ENCODE assay signal across 9 cellular contexts in the genomic region with DNA sequence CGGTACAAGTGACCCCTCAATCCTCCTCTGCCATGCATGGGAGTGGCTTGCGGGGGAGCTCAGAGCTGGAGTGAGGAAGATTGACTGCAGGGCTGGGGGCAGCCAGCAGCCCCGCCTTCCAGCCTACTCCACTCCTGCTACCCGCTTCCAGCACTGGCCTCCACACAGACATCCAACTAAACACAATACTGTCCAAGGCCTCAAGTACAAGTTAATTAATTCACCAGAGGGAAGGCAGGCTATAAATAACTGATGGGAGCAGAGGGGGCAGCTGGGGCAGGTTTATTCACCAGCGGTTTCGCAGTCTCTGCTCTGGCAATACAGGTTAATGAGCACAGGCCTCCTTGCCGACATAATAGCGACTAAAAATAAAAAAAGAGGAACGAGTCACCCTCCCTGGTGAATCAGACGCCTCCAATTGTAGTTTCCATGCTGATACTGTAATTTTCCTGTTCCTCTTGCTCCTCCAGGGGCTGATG.
DNase-seq lines count a peak whose midpoint lies in the region; ATAC-seq and TF ChIP-seq lines count a peak whose summit lies in the region.
"Had no signal": no experiment of that assay in that cellular context is flagged by ENCODE, and none has a peak within 500 bp of the region (broad histone marks: within the 10 kb centered on the region; RNA-seq: fewer than 3 reads in every experiment).

No MANE protein-coding gene starts in this region.

- TF ChIP-seq POLR2A in spleen (IDR thresholded peaks at IDR 0.05) (no peak), breast epithelium (IDR thresholded peaks at IDR 0.05) (no peak)

- intact Hi-C loops in spleen (cut with DNase I; ENCODE audit: low total_unique reads) (no loop called here), breast epithelium (cut with DNase I; ENCODE audit: low total_unique reads) (loop anchor here (5.0 kb wide), 1 partner anchor 477 kb away; no protein-coding TSS in a partner anchor)

- H3K4me3 ChIP-seq in fibroblast of the aortic adventitia (ENCODE audit: low read depth, low read length), result no peak overlapping the region
- H3K4me3 ChIP-seq in spleen, result no peak overlapping the region
- H3K4me3 ChIP-seq in breast epithelium, result no peak overlapping the region

- H3K36me3 ChIP-seq in spleen (no peaks in the 10 kb centered on the region), breast epithelium (no peaks in the 10 kb centered on the region)

- WGBS in spleen, 5 donors, result 28 to 43% (median 35%) methylated on average over 8 to 10 of the region's 10 CpGs

- no peak for ATAC-seq in HG03135 (IDR thresholded peaks at IDR 0.05; ENCODE audit: unreplicated experiment)
- no peak for ATAC-seq in GM21786 (IDR thresholded peaks at IDR 0.05; ENCODE audit: unreplicated experiment)
- no peak for ATAC-seq in HG03442 (IDR thresholded peaks at IDR 0.05; ENCODE audit: unreplicated experiment)

- no peak for TF ChIP-seq CTCF in fibroblast of the aortic adventitia (IDR thresholded peaks at IDR 0.05; ENCODE audit: insufficient read depth, low read length)
- TF ChIP-seq CTCF in spleen (IDR thresholded peaks at IDR 0.05 in 8 of 11, conservative IDR thresholded peaks at IDR 0.05 in 3 of 11), result no peak
- no peak for TF ChIP-seq CTCF in breast epithelium (IDR thresholded peaks at IDR 0.05)

- peaks cover 26 to 99% (median 82%) of the 10 kb centered on the region in 6 donors for H3K4me1 ChIP-seq in spleen
- H3K4me1 ChIP-seq in breast epithelium, result peaks cover 3 to 10% of the 10 kb centered on the region in 2 donors

- H3K9me3 ChIP-seq in spleen (no peaks in the 10 kb centered on the region), breast epithelium (no peaks in the 10 kb centered on the region)

- peak; percentile 53 for DNase-seq in M059J (ENCODE audit: low read depth)
- peak; percentile 89 to 96 for DNase-seq in NOMO-1 (lab: John Stamatoyannopoulos, UW; ENCODE audit: unreplicated experiment in 2 of 2)
- DNase-seq in fibroblast of the aortic adventitia (ENCODE audit: low read depth), result peak; percentile 25
- peak; percentile 46 for DNase-seq in spleen
- no peak for DNase-seq in breast epithelium (ENCODE audit: low spot score in 2 of 2)

- H3K27me3 ChIP-seq in spleen (replicated peaks in 1 of 7), result peaks cover 0 to 17% (median 0%) of the 10 kb centered on the region in 7 donors
- H3K27me3 ChIP-seq in breast epithelium, result no peaks in the 10 kb centered on the region

- H3K27ac ChIP-seq in spleen (peak overlapping the region in 3 of 8 donors; percentile 24 to 48 (median 37)), breast epithelium (peak overlapping the region in 1 of 2 donors; percentile 58)
- H3K27ac ChIP-seq: epithelial cell of prostate had no signal

Comparison
In these comparisons a context has a peak if more than half of its experiments do, and no peak if none do; other contexts are left out.
1. DNase-seq: peak in M059J (single experiment), NOMO-1 (2 of 2), fibroblast of the aortic adventitia (single experiment) and spleen (single experiment); none in breast epithelium (0 of 2).